In the genomic region with DNA sequence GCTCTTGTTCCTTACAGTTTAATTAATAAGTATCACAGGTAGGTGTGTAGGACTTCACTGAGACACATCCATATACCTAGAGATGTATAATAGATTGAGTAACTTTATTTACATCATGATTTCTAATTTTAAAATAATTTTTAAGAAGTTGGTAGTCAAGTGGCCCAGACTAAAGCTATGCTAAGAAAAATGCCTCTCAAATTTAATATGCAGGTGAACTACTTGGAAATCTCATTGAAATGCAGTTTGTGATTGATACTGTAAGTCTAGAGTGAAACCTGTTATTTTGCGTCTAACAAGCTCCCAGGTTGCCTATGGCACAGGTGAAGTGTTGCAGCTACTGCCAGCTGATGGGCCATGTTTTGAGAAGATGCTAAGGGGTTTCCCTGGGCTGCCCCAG, we compare ENCODE assay signal across 43 cellular contexts. TPM values are rescaled to one million over a fixed set of nuclear protein-coding genes. Genes with fewer than 3 reads are reported as not detected.
"Had no signal": no experiment of that assay in that cellular context is flagged by ENCODE, and none has a peak within 500 bp of the region (broad histone marks: within the 10 kb centered on the region; RNA-seq: fewer than 3 reads in every experiment).

A gene (plus strand): TSS at position 301 of the 400 bp plus-strand sequence.

- H3K4me3 Mint-ChIP-seq: activated naive CD4-positive, alpha-beta T cell treated with anti-CD3 and anti-CD28 coated beads for 36 hours; activated naive CD4-positive, alpha-beta T cell treated with anti-CD3 and anti-CD28 coated beads, Interleukin-2, amount 10 ng/mL, durations not matched to agents 7 days and 5 days; activated naive CD4-positive, alpha-beta T cell treated with anti-CD3 and anti-CD28 coated beads, Interleukin-2, amount 50 U/mL, for 24 hours; activated naive CD8-positive, alpha-beta T cell; activated naive CD8-positive, alpha-beta T cell treated with anti-CD3 and anti-CD28 coated beads for 36 hours; activated naive CD8-positive, alpha-beta T cell treated with anti-CD3 and anti-CD28 coated beads, Interleukin-2, amount 10 ng/mL, durations not matched to agents 7 days and 5 days; activated naive CD8-positive, alpha-beta T cell treated with anti-CD3 and anti-CD28 coated beads, Interleukin-2, amount 50 U/mL, for 24 hours; activated T-cell treated with anti-CD3 and anti-CD28 coated beads, Interleukin-2, amount 50 U/mL, for 24 hours; activated T-cell treated with anti-CD3 and anti-CD28 coated beads, Interleukin-2, amount 50 U/mL, for 4 hours; activated T-cell treated with anti-CD3 and anti-CD28 coated beads, Interleukin-2, amount 50 U/mL, for 72 hours; activated T-helper 1 cell treated with anti-CD3 and anti-CD28 coated beads, Interleukin-12 subunit alpha, Interleukin-12 subunit beta, Interleukin-2, Interleukin-4 antibody, amounts not matched to agents 30 ng/mL and 10 ng/mL and 1 ng/mL, durations not matched to agents 14 hours and 24 hours and 36 hours; activated T-helper 17 cell treated with anti-CD3 and anti-CD28 coated beads, Interleukin-2, amount 50 U/mL, for 72 hours; brain; central memory CD8-positive, alpha-beta T cell had no signal

- ATAC-seq: activated naive CD4-positive, alpha-beta T cell treated with anti-CD3 and anti-CD28 coated beads, Interleukin-2, amount 50 U/mL, for 72 hours; activated naive CD8-positive, alpha-beta T cell treated with anti-CD3 and anti-CD28 coated beads, Interleukin-2, amount 50 U/mL, for 24 hours; activated T-cell treated with anti-CD3 and anti-CD28 coated beads, Interleukin-2, amount 50 U/mL, for 4 hours; activated T-cell treated with anti-CD3 and anti-CD28 coated beads, Interleukin-2, amount 50 U/mL, for 72 hours; activated T-helper 17 cell treated with anti-CD3 and anti-CD28 coated beads, Interleukin-2, amount 50 U/mL, for 72 hours; body of pancreas had no signal

- H3K27me3 ChIP-seq: adrenal gland, ascending aorta, body of pancreas, brain microvascular endothelial cell, breast epithelium, cardiac muscle cell had no signal

- H3K27ac ChIP-seq: adrenal gland, ascending aorta, body of pancreas, brain microvascular endothelial cell, breast epithelium, cardiac muscle cell had no signal

- FAIRE-seq: astrocyte, bronchial epithelial cell had no signal

- DNase-seq: activated effector memory CD4-positive, alpha-beta T cell treated with anti-CD3 and anti-CD28 coated beads, Interleukin-2, amount 50 U/mL, for 16 hours; activated effector memory CD4-positive, alpha-beta T cell treated with Interleukin-2 at 50 U/mL for 16 hours; activated gamma-delta T cell; activated naive CD4-positive, alpha-beta T cell; activated naive CD4-positive, alpha-beta T cell treated with anti-CD3 and anti-CD28 coated beads for 36 hours; activated naive CD4-positive, alpha-beta T cell treated with anti-CD3 and anti-CD28 coated beads, Interleukin-2, amount 10 ng/mL, durations not matched to agents 7 days and 5 days; activated naive CD4-positive, alpha-beta T cell treated with anti-CD3 and anti-CD28 coated beads, Interleukin-2, amount 50 U/mL, for 16 hours; activated naive CD4-positive, alpha-beta T cell treated with Interleukin-2 at 50 U/mL for 16 hours; activated naive CD8-positive, alpha-beta T cell treated with anti-CD3 and anti-CD28 coated beads for 36 hours; activated naive CD8-positive, alpha-beta T cell treated with anti-CD3 and anti-CD28 coated beads, Interleukin-2, amount 10 ng/mL, durations not matched to agents 7 days and 5 days; activated naive CD8-positive, alpha-beta T cell treated with anti-CD3 and anti-CD28 coated beads, Interleukin-2, amount 50 U/mL, for 24 hours; activated T-cell treated with anti-CD3 and anti-CD28 coated beads, Interleukin-2, amount 50 U/mL, for 1 hour; activated T-cell treated with anti-CD3 and anti-CD28 coated beads, Interleukin-2, amount 50 U/mL, for 24 hours; activated T-cell treated with anti-CD3 and anti-CD28 coated beads, Interleukin-2, amount 50 U/mL, for 4 hours; activated T-cell treated with anti-CD3 and anti-CD28 coated beads, Interleukin-2, amount 50 U/mL, for 48 hours; activated T-cell treated with anti-CD3 and anti-CD28 coated beads, Interleukin-2, amount 50 U/mL, for 72 hours; adrenal gland; amniotic stem cell; amygdala; anterior cingulate cortex; aorta; body of pancreas; brain microvascular endothelial cell; caudate nucleus; central memory CD4-positive, alpha-beta T cell; cerebellar nuclear complex had no signal

- H3K4me1 Mint-ChIP-seq: activated naive CD4-positive, alpha-beta T cell treated with anti-CD3 and anti-CD28 coated beads, Interleukin-2, amount 10 ng/mL, durations not matched to agents 7 days and 5 days; activated naive CD4-positive, alpha-beta T cell treated with anti-CD3 and anti-CD28 coated beads, Interleukin-2, amount 50 U/mL, for 24 hours; activated naive CD8-positive, alpha-beta T cell treated with anti-CD3 and anti-CD28 coated beads for 36 hours; activated naive CD8-positive, alpha-beta T cell treated with anti-CD3 and anti-CD28 coated beads, Interleukin-2, amount 10 ng/mL, durations not matched to agents 7 days and 5 days; activated naive CD8-positive, alpha-beta T cell treated with anti-CD3 and anti-CD28 coated beads, Interleukin-2, amount 50 U/mL, for 24 hours; brain; central memory CD8-positive, alpha-beta T cell had no signal

- H3K27me3 Mint-ChIP-seq: activated naive CD4-positive, alpha-beta T cell treated with anti-CD3 and anti-CD28 coated beads, Interleukin-2, amount 10 ng/mL, durations not matched to agents 7 days and 5 days; activated naive CD8-positive, alpha-beta T cell treated with anti-CD3 and anti-CD28 coated beads, Interleukin-2, amount 10 ng/mL, durations not matched to agents 7 days and 5 days had no signal

- H3K4me1 ChIP-seq: adrenal gland, ascending aorta, body of pancreas, breast epithelium had no signal

- H3K9me3 ChIP-seq: adrenal gland, ascending aorta, body of pancreas, breast epithelium had no signal

- H3K9me3 Mint-ChIP-seq: activated naive CD4-positive, alpha-beta T cell treated with anti-CD3 and anti-CD28 coated beads for 36 hours; activated naive CD4-positive, alpha-beta T cell treated with anti-CD3 and anti-CD28 coated beads, Interleukin-2, amount 50 U/mL, for 24 hours; activated naive CD8-positive, alpha-beta T cell treated with anti-CD3 and anti-CD28 coated beads for 36 hours; activated naive CD8-positive, alpha-beta T cell treated with anti-CD3 and anti-CD28 coated beads, Interleukin-2, amount 50 U/mL, for 24 hours; activated T-cell treated with anti-CD3 and anti-CD28 coated beads, Interleukin-2, amount 50 U/mL, for 24 hours; activated T-cell treated with anti-CD3 and anti-CD28 coated beads, Interleukin-2, amount 50 U/mL, for 4 hours; activated T-helper 1 cell treated with anti-CD3 and anti-CD28 coated beads, Interleukin-12 subunit alpha, Interleukin-12 subunit beta, Interleukin-2, Interleukin-4 antibody, amounts not matched to agents 30 ng/mL and 10 ng/mL and 1 ng/mL, durations not matched to agents 14 hours and 24 hours and 36 hours; activated T-helper 2 cell treated with anti-CD3 and anti-CD28 coated beads, Interferon-gamma antibody, Interleukin-2, Interleukin-4, amounts not matched to agents 10 μg/mL and 5 μg/mL and 100 μg/mL, durations not matched to agents 14 hours and 24 hours and 36 hours had no signal

- H3K36me3 ChIP-seq: adrenal gland, ascending aorta, brain microvascular endothelial cell, breast epithelium, cardiac muscle cell had no signal

- H3K4me3 ChIP-seq: adrenal gland, ascending aorta, body of pancreas, breast epithelium, cardiac muscle cell had no signal

- H3K36me3 Mint-ChIP-seq: activated naive CD4-positive, alpha-beta T cell treated with anti-CD3 and anti-CD28 coated beads, Interleukin-2, amount 10 ng/mL, durations not matched to agents 7 days and 5 days; activated naive CD4-positive, alpha-beta T cell treated with anti-CD3 and anti-CD28 coated beads, Interleukin-2, amount 50 U/mL, for 24 hours; activated naive CD4-positive, alpha-beta T cell treated with anti-CD3 and anti-CD28 coated beads, Interleukin-2, amount 50 U/mL, for 72 hours; activated naive CD8-positive, alpha-beta T cell; activated naive CD8-positive, alpha-beta T cell treated with anti-CD3 and anti-CD28 coated beads for 36 hours; activated naive CD8-positive, alpha-beta T cell treated with anti-CD3 and anti-CD28 coated beads, Interleukin-2, amount 10 ng/mL, durations not matched to agents 7 days and 5 days; brain had no signal

- H3K27ac Mint-ChIP-seq: activated naive CD4-positive, alpha-beta T cell treated with anti-CD3 and anti-CD28 coated beads for 36 hours; activated naive CD4-positive, alpha-beta T cell treated with anti-CD3 and anti-CD28 coated beads, Interleukin-2, amount 10 ng/mL, durations not matched to agents 7 days and 5 days; activated naive CD4-positive, alpha-beta T cell treated with anti-CD3 and anti-CD28 coated beads, Interleukin-2, amount 50 U/mL, for 24 hours; activated naive CD4-positive, alpha-beta T cell treated with anti-CD3 and anti-CD28 coated beads, Interleukin-2, amount 50 U/mL, for 72 hours; activated naive CD8-positive, alpha-beta T cell; activated naive CD8-positive, alpha-beta T cell treated with anti-CD3 and anti-CD28 coated beads for 36 hours; activated naive CD8-positive, alpha-beta T cell treated with anti-CD3 and anti-CD28 coated beads, Interleukin-2, amount 10 ng/mL, durations not matched to agents 7 days and 5 days; activated naive CD8-positive, alpha-beta T cell treated with anti-CD3 and anti-CD28 coated beads, Interleukin-2, amount 50 U/mL, for 24 hours; activated T-cell treated with anti-CD3 and anti-CD28 coated beads, Interleukin-2, amount 50 U/mL, for 24 hours; activated T-cell treated with anti-CD3 and anti-CD28 coated beads, Interleukin-2, amount 50 U/mL, for 72 hours; activated T-helper 1 cell treated with anti-CD3 and anti-CD28 coated beads, Interleukin-12 subunit alpha, Interleukin-12 subunit beta, Interleukin-2, Interleukin-4 antibody, amounts not matched to agents 30 ng/mL and 10 ng/mL and 1 ng/mL, durations not matched to agents 14 hours and 24 hours and 36 hours; activated T-helper 17 cell treated with anti-CD3 and anti-CD28 coated beads, Interleukin-2, amount 50 U/mL, for 72 hours; activated T-helper 2 cell treated with anti-CD3 and anti-CD28 coated beads, Interferon-gamma antibody, Interleukin-2, Interleukin-4, amounts not matched to agents 10 μg/mL and 5 μg/mL and 100 μg/mL, durations not matched to agents 14 hours and 24 hours and 36 hours; brain had no signal

RNA-seq across cellular contexts. Expression of the gene that starts here (rescaled TPM):
- total RNA-seq: activated naive CD4-positive, alpha-beta T cell treated with anti-CD3 and anti-CD28 coated beads for 36 hours; activated naive CD4-positive, alpha-beta T cell treated with anti-CD3 and anti-CD28 coated beads, Interleukin-2, amount 50 U/mL, for 72 hours; activated naive CD8-positive, alpha-beta T cell treated with anti-CD3 and anti-CD28 coated beads for 36 hours; activated naive CD8-positive, alpha-beta T cell treated with anti-CD3 and anti-CD28 coated beads, Interleukin-2, amount 10 ng/mL, durations not matched to agents 7 days and 5 days; activated T-cell treated with anti-CD3 and anti-CD28 coated beads, Interleukin-2, amount 50 U/mL, for 4 hours; activated T-cell treated with anti-CD3 and anti-CD28 coated beads, Interleukin-2, amount 50 U/mL, for 72 hours; activated T-helper 1 cell treated with anti-CD3 and anti-CD28 coated beads, Interleukin-12 subunit alpha, Interleukin-12 subunit beta, Interleukin-2, Interleukin-4 antibody, amounts not matched to agents 30 ng/mL and 10 ng/mL and 1 ng/mL, durations not matched to agents 14 hours and 24 hours and 36 hours; activated T-helper 17 cell treated with anti-CD3 and anti-CD28 coated beads, Interleukin-2, amount 50 U/mL, for 72 hours; activated T-helper 2 cell treated with anti-CD3 and anti-CD28 coated beads, Interferon-gamma antibody, Interleukin-2, Interleukin-4, amounts not matched to agents 10 μg/mL and 5 μg/mL and 100 μg/mL, durations not matched to agents 14 hours and 24 hours and 36 hours; adrenal gland; aorta; ascending aorta; astrocyte; body of pancreas; breast epithelium; bronchial epithelial cell; cardiac muscle cell; cardiac septum; cerebellum; chondrocyte had no signal
- polyA plus RNA-seq: adipose tissue, adrenal gland, aorta, cardiac muscle cell had no signal
